ENCODE assay signal across 8 cellular contexts in genomic region chr14:54567224-54567633, GRCh38. TPM values are rescaled to one million over a fixed set of nuclear protein-coding genes. Genes with fewer than 3 reads are reported as not detected.
DNase-seq lines count a peak whose midpoint lies in the region; ATAC-seq and TF ChIP-seq lines count a peak whose summit lies in the region.

No MANE protein-coding gene starts in this region.

- H3K4me1 ChIP-seq in esophagus muscularis mucosa, result peaks cover 41 to 50% (median 42%) of the 10 kb centered on the region in 4 donors

- H3F3A ChIP-seq in neural cell (ENCODE audit: insufficient read depth, low read length, poor library complexity, severe bottlenecking), result peaks cover 6% of the 10 kb centered on the region

- H3K9me3 ChIP-seq in esophagus muscularis mucosa, result peaks cover 0 to under 1% (median 0%) of the 10 kb centered on the region in 4 donors
- no peaks in the 10 kb centered on the region for H3K9me3 ChIP-seq in neural cell (ENCODE audit: low read length)

- TF ChIP-seq EP300 in esophagus muscularis mucosa (IDR thresholded peaks at IDR 0.05), result no peak
- TF ChIP-seq EP300 in neural cell (conservative IDR thresholded peaks at IDR 0.05; ENCODE audit: poor library complexity, severe bottlenecking), result no peak

- H3K27me3 ChIP-seq in esophagus muscularis mucosa (peaks cover 0 to 5% (median 0%) of the 10 kb centered on the region in 4 donors), neural cell (ENCODE audit: insufficient read depth, low read depth, low read length) (peaks cover 28% of the 10 kb centered on the region)

- peak overlapping the region; percentile 9 for H2AFZ ChIP-seq in neural cell (ENCODE audit: low read depth, low read length)

- intact Hi-C loops in esophagus muscularis mucosa (cut with DNase I), result loop anchor here (1.0 to 10.0 kb wide), 2 partner anchors 124 to 238 kb away; no protein-coding TSS in a partner anchor

- peak overlapping the region; percentile 73 to 90 (median 82) for H3K4me3 ChIP-seq in esophagus muscularis mucosa
- peak overlapping the region; percentile 90 for H3K4me3 ChIP-seq in neural cell (ENCODE audit: low read length)

- TF ChIP-seq CTCF in 22Rv1 (IDR thresholded peaks at IDR 0.05) (no peak), esophagus muscularis mucosa (IDR thresholded peaks at IDR 0.05) (no peak), neural cell (IDR thresholded peaks at IDR 0.05; ENCODE audit: poor library complexity, severe bottlenecking) (no peak)

- H3K9ac ChIP-seq in neural cell (ENCODE audit: low read length), result peak overlapping the region; percentile 64

- H3K4me2 ChIP-seq in neural cell (ENCODE audit: low read length), result peak overlapping the region; percentile 56

- H3K9me2 ChIP-seq in neural cell (ENCODE audit: insufficient read depth, low read length), result no peaks in the 10 kb centered on the region

- no peak for TF ChIP-seq POLR2A in esophagus muscularis mucosa (IDR thresholded peaks at IDR 0.05; ENCODE audit: low read depth)

- DNase-seq in SK-N-DZ (ENCODE audit: low spot score), result peak; percentile 18
- DNase-seq in esophagus muscularis mucosa (ENCODE audit: extremely low spot score), result no peak
- no peak for DNase-seq in NCI-H128 (lab: John Stamatoyannopoulos, UW; ENCODE audit: unreplicated experiment)
- DNase-seq in middle frontal gyrus (ENCODE audit: extremely low spot score, low spot score), result no peak
- DNase-seq in Kasumi-1 (lab: John Stamatoyannopoulos, UW), result no peak

- no peaks in the 10 kb centered on the region for H3K79me2 ChIP-seq in neural cell (replicated peaks; ENCODE audit: insufficient read depth, low read length)

- peaks cover 0 to 6% (median 2%) of the 10 kb centered on the region in 4 donors for H3K36me3 ChIP-seq in esophagus muscularis mucosa
- no peaks in the 10 kb centered on the region for H3K36me3 ChIP-seq in neural cell (ENCODE audit: insufficient read depth, low read length)

- H4K20me1 ChIP-seq in neural cell (ENCODE audit: insufficient read depth), result no peaks in the 10 kb centered on the region

- 0% methylated on average over 20 of the region's 31 CpGs for WGBS in esophagus muscularis mucosa

- ATAC-seq in GM18502 (IDR thresholded peaks at IDR 0.05; ENCODE audit: poor library complexity, unreplicated experiment), result peak; percentile 1

- H3K27ac ChIP-seq in 22Rv1, result peak overlapping the region; percentile 84
- peak overlapping the region; percentile 98 to 100 (median 99) for H3K27ac ChIP-seq in esophagus muscularis mucosa (replicated peaks in 1 of 4)
- no peak overlapping the region for H3K27ac ChIP-seq in neural cell (ENCODE audit: low read length)

- no peak for TF ChIP-seq RAD21 in neural cell (conservative IDR thresholded peaks at IDR 0.05)

TF ChIP-seq in neural cell, 6 proteins besides CTCF, POLR2A, EP300 and RAD21:
- TF ChIP-seq TAF1 (IDR thresholded peaks at IDR 0.05; ENCODE audit: low read depth) (no peak), EZH2 (IDR thresholded peaks at IDR 0.05; ENCODE audit: borderline replicate concordance, insufficient read depth, low read length, poor library complexity, severe bottlenecking) (no peak)
- TF ChIP-seq, protein P1, sequence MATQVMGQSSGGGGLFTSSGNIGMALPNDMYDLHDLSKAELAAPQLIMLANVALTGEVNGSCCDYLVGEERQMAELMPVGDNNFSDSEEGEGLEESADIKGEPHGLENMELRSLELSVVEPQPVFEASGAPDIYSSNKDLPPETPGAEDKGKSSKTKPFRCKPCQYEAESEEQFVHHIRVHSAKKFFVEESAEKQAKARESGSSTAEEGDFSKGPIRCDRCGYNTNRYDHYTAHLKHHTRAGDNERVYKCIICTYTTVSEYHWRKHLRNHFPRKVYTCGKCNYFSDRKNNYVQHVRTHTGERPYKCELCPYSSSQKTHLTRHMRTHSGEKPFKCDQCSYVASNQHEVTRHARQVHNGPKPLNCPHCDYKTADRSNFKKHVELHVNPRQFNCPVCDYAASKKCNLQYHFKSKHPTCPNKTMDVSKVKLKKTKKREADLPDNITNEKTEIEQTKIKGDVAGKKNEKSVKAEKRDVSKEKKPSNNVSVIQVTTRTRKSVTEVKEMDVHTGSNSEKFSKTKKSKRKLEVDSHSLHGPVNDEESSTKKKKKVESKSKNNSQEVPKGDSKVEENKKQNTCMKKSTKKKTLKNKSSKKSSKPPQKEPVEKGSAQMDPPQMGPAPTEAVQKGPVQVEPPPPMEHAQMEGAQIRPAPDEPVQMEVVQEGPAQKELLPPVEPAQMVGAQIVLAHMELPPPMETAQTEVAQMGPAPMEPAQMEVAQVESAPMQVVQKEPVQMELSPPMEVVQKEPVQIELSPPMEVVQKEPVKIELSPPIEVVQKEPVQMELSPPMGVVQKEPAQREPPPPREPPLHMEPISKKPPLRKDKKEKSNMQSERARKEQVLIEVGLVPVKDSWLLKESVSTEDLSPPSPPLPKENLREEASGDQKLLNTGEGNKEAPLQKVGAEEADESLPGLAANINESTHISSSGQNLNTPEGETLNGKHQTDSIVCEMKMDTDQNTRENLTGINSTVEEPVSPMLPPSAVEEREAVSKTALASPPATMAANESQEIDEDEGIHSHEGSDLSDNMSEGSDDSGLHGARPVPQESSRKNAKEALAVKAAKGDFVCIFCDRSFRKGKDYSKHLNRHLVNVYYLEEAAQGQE (IDR thresholded peaks at IDR 0.05; ENCODE audit: borderline replicate concordance), result peak; percentile 53
TF ChIP-seq in neural cell: peak in this region for 1.

RNA-seq across cellular contexts. Expression of gene SAMD4A, which starts 0.3 kb away (rescaled TPM):
- polyA plus RNA-seq in SK-N-DZ (2014; cell fraction: cytosol; rRNA removed), result 0.02 TPM in 1 of 2 replicates, not detected in the other
- polyA plus RNA-seq in SK-N-DZ (2014; cell fraction: nucleus; rRNA removed), result not detected in 2 replicates
- 100 to 1,000 TPM in 2 of 4 donors, 10 to 100 TPM in 2; 76.8 to 123 (median 97.0) TPM for total RNA-seq in esophagus muscularis mucosa
- 0.66 and 1.0 TPM in 2 replicates for polyA plus RNA-seq in neural cell
- polyA minus RNA-seq in neural cell, result 3.7 TPM in 2 replicates

RNA-seq across cellular contexts. Expression of gene CGRRF1, which starts 57.5 kb away (rescaled TPM):
- polyA plus RNA-seq in SK-N-DZ (2014; cell fraction: cytosol; rRNA removed), result 15.2 and 17.8 TPM in 2 replicates
- 16.3 and 23.9 TPM in 2 replicates for polyA plus RNA-seq in SK-N-DZ (2014; cell fraction: nucleus; rRNA removed)
- 10 to 100 TPM; 10.7 to 28.2 (median 21.8) TPM for total RNA-seq in esophagus muscularis mucosa
- polyA plus RNA-seq in neural cell, result 30.0 and 31.0 TPM in 2 replicates
- 13.4 and 19.0 TPM in 2 replicates for polyA minus RNA-seq in neural cell
